ENCODE assay signal across 9 cellular contexts in the genomic region with DNA sequence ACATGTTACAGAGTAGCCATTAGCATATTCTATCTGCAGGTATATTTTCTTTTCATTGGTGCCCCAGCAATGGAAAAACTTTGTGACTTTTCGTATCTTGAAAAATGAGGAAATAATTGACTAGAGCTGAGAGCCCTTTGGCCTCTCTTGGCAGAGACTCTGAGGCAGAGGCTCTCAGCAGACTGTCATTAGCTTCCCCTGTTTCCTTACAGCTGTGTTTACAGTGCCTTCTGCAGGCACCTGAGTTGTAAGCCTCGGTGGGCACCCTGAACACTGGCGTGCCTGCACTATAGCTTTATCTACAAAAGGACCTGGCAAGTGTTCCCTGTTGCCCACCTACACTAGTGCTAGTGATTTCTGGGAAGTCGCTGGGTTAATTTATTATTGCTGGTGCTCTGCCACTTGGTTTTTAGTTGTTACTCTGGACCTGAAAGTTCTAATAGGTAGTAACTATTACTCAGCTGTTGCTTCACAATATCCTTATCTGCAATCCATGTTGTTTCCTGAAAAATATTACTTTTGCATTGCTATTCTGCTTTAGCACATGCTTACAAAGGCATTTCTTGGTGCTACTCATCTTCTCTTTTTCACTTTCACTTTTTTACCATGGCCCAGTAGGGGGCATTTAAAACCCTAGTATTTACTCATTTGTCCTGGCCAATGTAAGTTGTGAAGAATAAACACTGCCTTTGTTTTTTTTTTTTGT. TPM values are rescaled to one million over a fixed set of nuclear protein-coding genes. Genes with fewer than 3 reads are reported as not detected.
DNase-seq lines count a peak whose midpoint lies in the region; ATAC-seq and TF ChIP-seq lines count a peak whose summit lies in the region.
"Had no signal": no experiment of that assay in that cellular context is flagged by ENCODE, and none has a peak within 500 bp of the region (broad histone marks: within the 10 kb centered on the region; RNA-seq: fewer than 3 reads in every experiment).

No MANE protein-coding gene starts in this region.

- no peaks in the 10 kb centered on the region for H3K27me3 Mint-ChIP-seq in activated T-cell treated with anti-CD3 and anti-CD28 coated beads, Interleukin-2, amount 50 U/mL, for 24 hours
- H3K27me3 Mint-ChIP-seq in activated CD4-positive, alpha-beta memory T cell treated with anti-CD3 and anti-CD28 coated beads, Interleukin-2, amount 10 ng/mL, durations not matched to agents 7 days and 5 days: no peaks in the 10 kb centered on the region
- H3K27me3 Mint-ChIP-seq in osteocyte (ENCODE audit: unreplicated experiment): no peaks in the 10 kb centered on the region

- H3K4me1 Mint-ChIP-seq in activated T-cell treated with anti-CD3 and anti-CD28 coated beads, Interleukin-2, amount 50 U/mL, for 24 hours (ENCODE audit: low read depth): peaks cover 69% of the 10 kb centered on the region
- H3K4me1 Mint-ChIP-seq in activated CD4-positive, alpha-beta memory T cell treated with anti-CD3 and anti-CD28 coated beads, Interleukin-2, amount 10 ng/mL, durations not matched to agents 7 days and 5 days: peaks cover 54% of the 10 kb centered on the region
- H3K4me1 Mint-ChIP-seq in osteocyte (ENCODE audit: unreplicated experiment): peaks cover 4% of the 10 kb centered on the region

- CTCF ChIA-PET in activated CD4-positive, alpha-beta memory T cell treated with anti-CD3 and anti-CD28 coated beads, Interleukin-2, amount 10 ng/mL, durations not matched to agents 7 days and 5 days (lab: Charles Lee): interaction anchor here (0.6 to 3.5 kb wide), 9 partner anchors 9 to 69 kb away, joined by 3 to 27 read pairs (median 4); a partner anchor contains a TSS

- peak overlapping the region; percentile 51 for H3K4me3 Mint-ChIP-seq in activated T-cell treated with anti-CD3 and anti-CD28 coated beads, Interleukin-2, amount 50 U/mL, for 24 hours
- peak overlapping the region; percentile 60 for H3K4me3 Mint-ChIP-seq in activated CD4-positive, alpha-beta memory T cell treated with anti-CD3 and anti-CD28 coated beads, Interleukin-2, amount 10 ng/mL, durations not matched to agents 7 days and 5 days
- no peak overlapping the region for H3K4me3 Mint-ChIP-seq in osteocyte (ENCODE audit: unreplicated experiment)
- H3K4me3 Mint-ChIP-seq: neural crest cell had no signal

- peak; percentile 10 for TF ChIP-seq CTCF in osteocyte (IDR thresholded peaks at IDR 0.05)

- ATAC-seq in HG03066 (IDR thresholded peaks at IDR 0.05; ENCODE audit: low read depth, unreplicated experiment): peak; percentile 69

- peaks cover 6% of the 10 kb centered on the region for H3K36me3 Mint-ChIP-seq in activated T-cell treated with anti-CD3 and anti-CD28 coated beads, Interleukin-2, amount 50 U/mL, for 24 hours (ENCODE audit: low read depth)
- peaks cover 6% of the 10 kb centered on the region for H3K36me3 Mint-ChIP-seq in activated CD4-positive, alpha-beta memory T cell treated with anti-CD3 and anti-CD28 coated beads, Interleukin-2, amount 10 ng/mL, durations not matched to agents 7 days and 5 days (ENCODE audit: low read depth)
- H3K36me3 Mint-ChIP-seq in osteocyte (ENCODE audit: unreplicated experiment): no peaks in the 10 kb centered on the region

- POLR2A ChIA-PET in activated CD4-positive, alpha-beta memory T cell treated with anti-CD3 and anti-CD28 coated beads, Interleukin-2, amount 10 ng/mL, durations not matched to agents 7 days and 5 days (lab: Charles Lee): interaction anchor here (0.9 to 5.2 kb wide), 9 partner anchors 9 to 448 kb away, joined by 3 to 48 read pairs (median 9); a partner anchor contains a TSS

- peak overlapping the region; percentile 94 for H3K27ac Mint-ChIP-seq in activated T-cell treated with anti-CD3 and anti-CD28 coated beads, Interleukin-2, amount 50 U/mL, for 24 hours
- H3K27ac Mint-ChIP-seq in activated CD4-positive, alpha-beta memory T cell treated with anti-CD3 and anti-CD28 coated beads, Interleukin-2, amount 10 ng/mL, durations not matched to agents 7 days and 5 days: peak overlapping the region; percentile 81
- H3K27ac Mint-ChIP-seq in osteocyte (ENCODE audit: unreplicated experiment): no peak overlapping the region

- no peaks in the 10 kb centered on the region for H3K9me3 Mint-ChIP-seq in activated T-cell treated with anti-CD3 and anti-CD28 coated beads, Interleukin-2, amount 50 U/mL, for 24 hours
- H3K9me3 Mint-ChIP-seq in activated CD4-positive, alpha-beta memory T cell treated with anti-CD3 and anti-CD28 coated beads, Interleukin-2, amount 10 ng/mL, durations not matched to agents 7 days and 5 days: no peaks in the 10 kb centered on the region
- H3K9me3 Mint-ChIP-seq in osteocyte (ENCODE audit: unreplicated experiment): no peaks in the 10 kb centered on the region
- H3K9me3 Mint-ChIP-seq: neural crest cell had no signal

- DNase-seq in activated T-cell treated with anti-CD3 and anti-CD28 coated beads, Interleukin-2, amount 50 U/mL, for 24 hours: no peak
- DNase-seq in activated T-cell treated with anti-CD3 and anti-CD28 coated beads for 4 hours: no peak
- DNase-seq in activated CD4-positive, alpha-beta memory T cell treated with anti-CD3 and anti-CD28 coated beads, Interleukin-2, amount 10 ng/mL, durations not matched to agents 7 days and 5 days: no peak
- DNase-seq in osteocyte (ENCODE audit: extremely low spot score, unreplicated experiment): no peak
- DNase-seq in iPS-NIHi7 (ENCODE audit: extremely low spot score): no peak
- no peak for DNase-seq in NCI-H2107 (lab: John Stamatoyannopoulos, UW)
- no peak for DNase-seq in kidney tubule cell (ENCODE audit: low spot score)

RNA-seq across cellular contexts. Expression of a gene that starts 7.8 kb away (rescaled TPM):
- total RNA-seq in activated CD4-positive, alpha-beta memory T cell treated with anti-CD3 and anti-CD28 coated beads, Interleukin-2, amount 10 ng/mL, durations not matched to agents 7 days and 5 days: 100 to 1,000 TPM; 204 to 222 TPM
- not detected in 2 replicates for total RNA-seq in osteocyte
- total RNA-seq: neural crest cell had no signal

Comparison
In these comparisons a context has a peak if more than half of its experiments do, and no peak if none do; other contexts are left out.
1. RNA of a gene that starts 7.8 kb away (total RNA-seq): 204 to 222 TPM in activated CD4-positive, alpha-beta memory T cell treated with anti-CD3 and anti-CD28 coated beads, Interleukin-2, amount 10 ng/mL, durations not matched to agents 7 days and 5 days; not detected in osteocyte; every median in the first group is over 100 times any median in the second.